In genomic region chr3:155302476-155302875, GRCh38 we compare ENCODE assay signal across 20 cellular contexts. TPM values are rescaled to one million over a fixed set of nuclear protein-coding genes. Genes with fewer than 3 reads are reported as not detected.
A peak's percentile ranks its signal among the peaks of the same experiment; 100 is the strongest.
DNase-seq lines count a peak whose midpoint lies in the region; ATAC-seq, FAIRE-seq and TF ChIP-seq lines count a peak whose summit lies in the region.
"Had no signal": no experiment of that assay in that cellular context is flagged by ENCODE, and none has a peak within 500 bp of the region (broad histone marks: within the 10 kb centered on the region; RNA-seq: fewer than 3 reads in every experiment).

No MANE protein-coding gene starts in this region.

- TF ChIP-seq CTCF in 22Rv1 (IDR thresholded peaks at IDR 0.05), result no peak
- no peak for TF ChIP-seq CTCF in HCT116 (IDR thresholded peaks at IDR 0.05 in 2 of 3, conservative IDR thresholded peaks at IDR 0.05 in 1 of 3; ENCODE audit: borderline replicate concordance in 1 of 3, insufficient read depth in 1 of 3, low read depth in 2 of 3, low read length in 2 of 3)
- TF ChIP-seq CTCF in foreskin fibroblast (IDR thresholded peaks at IDR 0.05; ENCODE audit: low read depth, low read length), result no peak

- H4K20me1 ChIP-seq in HCT116 (ENCODE audit: insufficient read depth), result no peaks in the 10 kb centered on the region

- H3K4me3 ChIP-seq in HCT116 (replicated peaks in 1 of 2; ENCODE audit: low read depth in 1 of 2, low read length in 2 of 2) (no peak overlapping the region), foreskin fibroblast (ENCODE audit: low read depth in 1 of 2, low read length in 2 of 2) (no peak overlapping the region)
- H3K4me3 ChIP-seq: tibial nerve had no signal

- H3K4me2 ChIP-seq in HCT116 (ENCODE audit: low read length), result no peak overlapping the region

- RAD21 ChIA-PET in HCT116 (lab: Charles Lee; ENCODE audit: low non-redundant PET in 1 of 2, low total read pairs in 2 of 2, uncharacterized antibody in 2 of 2, unreplicated experiment in 2 of 2), result no interaction called here

- H3K9me3 ChIP-seq in HCT116 (ENCODE audit: control insufficient read depth in 1 of 2, insufficient read depth in 1 of 2, low read depth in 1 of 2, low read length in 2 of 2), result no peaks in the 10 kb centered on the region
- H3K9me3 ChIP-seq: neutrophil had no signal

- H3K79me2 ChIP-seq in HCT116 (ENCODE audit: insufficient read depth, low read length), result no peaks in the 10 kb centered on the region

- ATAC-seq in HCT116, result no peak
- ATAC-seq: effector memory CD8-positive, alpha-beta T cell had no signal

- H3K27me3 ChIP-seq in HCT116 (ENCODE audit: insufficient read depth, low read length), result no peaks in the 10 kb centered on the region
- H3K27me3 ChIP-seq: neutrophil, tibial nerve had no signal

- CTCF ChIA-PET in HCT116 (lab: Charles Lee), result no interaction called here

- no peak for TF ChIP-seq RAD21 in HCT116 (IDR thresholded peaks at IDR 0.05; ENCODE audit: low read depth)

- H3K27ac ChIP-seq in 22Rv1, result peak overlapping the region; percentile 66
- H3K27ac ChIP-seq in HCT116 (ENCODE audit: low read depth, low read length), result no peak overlapping the region
- H3K27ac ChIP-seq: neutrophil, tibial nerve had no signal

- no peak for FAIRE-seq in frontal cortex (lab: Jason Lieb, UNC)
- FAIRE-seq: A204.1 had no signal

- intact Hi-C loops in HCT116 (cut with micrococcal nuclease), result no loop called here

- H2AFZ ChIP-seq in HCT116 (ENCODE audit: low read depth, low read length, poor library complexity, severe bottlenecking), result peak overlapping the region; percentile 25

- POLR2A ChIA-PET in HCT116 (lab: Charles Lee), result no interaction called here

- H3K4me1 ChIP-seq in HCT116 (ENCODE audit: control insufficient read depth in 1 of 2, insufficient read depth in 2 of 2, low read length in 2 of 2), result no peaks in the 10 kb centered on the region
- H3K4me1 ChIP-seq: tibial nerve had no signal

- DNase-seq in HCT116 (ENCODE audit: low read depth, low spot score) (no peak), amniotic epithelial cell (ENCODE audit: low read depth) (peak; percentile 63), foreskin fibroblast (peak; percentile 63 to 72), NCI-H146 (lab: John Stamatoyannopoulos, UW) (no peak), frontal cortex (ENCODE audit: low spot score in 2 of 2) (no peak), NCI-H524 (lab: John Stamatoyannopoulos, UW) (no peak)
- DNase-seq in stimulated activated CD4-positive, alpha-beta T cell treated with anti-CD3 and anti-CD28 coated beads, Interleukin-12 subunit alpha, Interleukin-12 subunit beta, amount 100 ng/mL, for 4 hours, result no peak
- DNase-seq: activated CD4-positive, alpha-beta T cell treated with anti-CD3 and anti-CD28 coated beads, Interleukin-2, amount 10 ng/mL, durations not matched to agents 24 days and 14 days; activated T-cell treated with anti-CD3 and anti-CD28 coated beads for 4 hours; central memory CD4-positive, alpha-beta T cell; effector memory CD8-positive, alpha-beta T cell; NCI-H1694; NCI-H446 treated with DMSO at 0.1 percent for 48 hours; SIG-M5 had no signal

- H3K9me2 ChIP-seq in HCT116 (ENCODE audit: insufficient read depth), result no peaks in the 10 kb centered on the region; the same call in 1 of the 2 replicates

- no peaks in the 10 kb centered on the region for H3K36me3 ChIP-seq in HCT116 (ENCODE audit: control insufficient read depth in 1 of 2, insufficient read depth in 2 of 2, low read length in 2 of 2)
- H3K36me3 ChIP-seq: neutrophil, tibial nerve had no signal

- no peak overlapping the region for H3K9ac ChIP-seq in HCT116 (ENCODE audit: low read length)

- no TSS peak for BruUV-seq in HCT116 (replicated peaks; lab: Mats Ljungman, UMichigan)

- TF ChIP-seq POLR2A in HCT116 (IDR thresholded peaks at IDR 0.05; ENCODE audit: borderline replicate concordance, extremely low read depth, insufficient read depth, insufficient read length), result no peak

TF ChIP-seq in HCT116, 20 proteins besides CTCF, POLR2A, EP300 and RAD21:
- TF ChIP-seq EGR1 (IDR thresholded peaks at IDR 0.05; ENCODE audit: low read depth) (no peak), TCF7L2 (IDR thresholded peaks at IDR 0.05; ENCODE audit: borderline replicate concordance, extremely low read depth, insufficient read depth, insufficient read length) (no peak), CBX3 (IDR thresholded peaks at IDR 0.05; ENCODE audit: low read depth) (no peak)
TF ChIP-seq in HCT116: peak in this region for 0.

RNA-seq across cellular contexts. Expression of gene STRIT1, which starts 9.0 kb away (rescaled TPM):
- not detected for total RNA-seq in HCT116 (2021; ENCODE audit: unreplicated experiment)
- not detected in 2 replicates for polyA plus RNA-seq in HCT116 (2012)
- total RNA-seq in frontal cortex, result 0.82 TPM
- total RNA-seq: activated CD4-positive, alpha-beta T cell treated with anti-CD3 and anti-CD28 coated beads, Interleukin-2, amount 10 ng/mL, durations not matched to agents 24 days and 14 days; glomerular endothelial cell; mesenteric fat pad; tibial nerve had no signal

Comparison
In these comparisons a context has a peak if more than half of its experiments do, and no peak if none do; other contexts are left out.
1. DNase-seq: peak in amniotic epithelial cell (single experiment) and foreskin fibroblast (2 of 2); none in HCT116 (single experiment), stimulated activated CD4-positive, alpha-beta T cell treated with anti-CD3 and anti-CD28 coated beads, Interleukin-12 subunit alpha, Interleukin-12 subunit beta, amount 100 ng/mL, for 4 hours (single experiment), NCI-H146 (single experiment), frontal cortex (0 of 2) and NCI-H524 (0 of 2).